8 cellular contexts compared by ENCODE assay signal in the genomic region with DNA sequence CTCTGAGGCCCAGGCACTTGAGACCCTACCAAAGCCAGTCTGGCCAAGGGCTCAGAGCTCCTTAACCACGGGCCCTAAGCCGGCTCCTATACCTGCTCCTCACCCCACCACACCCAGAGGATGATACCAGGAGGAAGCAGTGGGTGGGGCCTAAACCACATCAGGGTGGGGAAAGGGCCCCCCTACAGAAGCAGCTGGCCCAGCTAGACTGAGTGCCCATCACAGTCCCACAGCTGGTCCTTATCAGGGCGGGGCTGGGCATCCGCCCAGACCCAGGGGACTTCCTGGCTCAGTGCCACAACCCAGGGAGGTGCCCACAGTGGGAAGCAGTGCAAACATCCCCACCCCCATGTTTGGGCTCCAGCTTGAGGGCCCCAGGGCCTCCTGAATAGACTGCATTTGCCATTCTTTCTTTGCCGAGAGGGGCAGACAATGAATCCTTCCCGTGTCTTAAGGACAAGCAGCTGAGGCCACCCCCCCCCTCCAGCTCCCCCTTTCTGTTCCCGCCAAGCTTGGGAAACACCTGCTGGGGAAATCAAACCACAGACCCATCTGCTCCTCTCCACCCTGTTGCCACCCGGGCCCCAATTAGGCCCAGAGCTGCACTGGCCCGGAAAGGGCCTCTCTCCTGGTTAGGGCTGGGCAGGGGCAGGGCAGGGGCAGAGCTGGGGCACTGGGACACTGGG. TPM values are rescaled to one million over a fixed set of nuclear protein-coding genes. Genes with fewer than 3 reads are reported as not detected.
DNase-seq lines count a peak whose midpoint lies in the region; ATAC-seq and TF ChIP-seq lines count a peak whose summit lies in the region.

No MANE protein-coding gene starts in this region.

- intact Hi-C loops in Caco-2 (cut with micrococcal nuclease; ENCODE audit: unreplicated experiment) = no loop called here

- H3K9me3 ChIP-seq in WERI-Rb-1 (ENCODE audit: severe bottlenecking) (no peaks in the 10 kb centered on the region), neutrophil (no peaks in the 10 kb centered on the region), Caco-2 (no peaks in the 10 kb centered on the region)

- POLR2A ChIA-PET in Caco-2 (lab: Charles Lee) = no interaction called here

- H3K27me3 Mint-ChIP-seq in Caco-2 (ENCODE audit: insufficient read depth, unreplicated experiment) = no peaks in the 10 kb centered on the region

- H3K27ac ChIP-seq in WERI-Rb-1 (peak overlapping the region; percentile 60), neutrophil (peak overlapping the region; percentile 92)

- CTCF ChIA-PET in Caco-2 (lab: Charles Lee) = interaction anchor here (1.1 kb wide), 1 partner anchor 110 kb away, joined by 3 read pairs; no protein-coding TSS in a partner anchor

- ATAC-seq in GM19455 (IDR thresholded peaks at IDR 0.05; ENCODE audit: unreplicated experiment) = no peak

- H3K27ac Mint-ChIP-seq in Caco-2 (ENCODE audit: unreplicated experiment) = no peak overlapping the region

- H3K4me1 ChIP-seq in neutrophil (ENCODE audit: control insufficient read depth in 1 of 2, insufficient read depth in 1 of 2, low read depth in 1 of 2, low read length in 1 of 2) (peaks cover 83 to 93% of the 10 kb centered on the region in 2 experiments), Caco-2 (peaks cover 4% of the 10 kb centered on the region; the same call in 1 of the 2 replicates)

- H3K36me3 ChIP-seq in WERI-Rb-1 (peaks cover 47% of the 10 kb centered on the region), neutrophil (no peaks in the 10 kb centered on the region), Caco-2 (ENCODE audit: control insufficient read depth, insufficient read depth, low read length) (no peaks in the 10 kb centered on the region; the same call in 1 of the 2 replicates)

- H3K4me1 Mint-ChIP-seq in Caco-2 (ENCODE audit: low read depth, unreplicated experiment) = no peaks in the 10 kb centered on the region

- H3K27me3 ChIP-seq in WERI-Rb-1 (ENCODE audit: insufficient read depth, low read depth, severe bottlenecking) (no peaks in the 10 kb centered on the region), neutrophil (no peaks in the 10 kb centered on the region), Caco-2 (replicated peaks; ENCODE audit: control insufficient read depth, insufficient read depth, low read length) (no peaks in the 10 kb centered on the region)

- TF ChIP-seq CTCF in WERI-Rb-1 (IDR thresholded peaks at IDR 0.05; ENCODE audit: low read depth, low read length) (no peak), neutrophil (IDR thresholded peaks at IDR 0.05) (no peak), Caco-2 (IDR thresholded peaks at IDR 0.05; ENCODE audit: insufficient read depth in 1 of 2, low read depth in 1 of 2, low read length in 1 of 2, severe bottlenecking in 1 of 2, unreplicated experiment in 1 of 2) (no peak)

- no TSS peak for BruUV-seq in Caco-2 (replicated peaks; lab: Mats Ljungman, UMichigan)

- no peak overlapping the region for H3K4me3 Mint-ChIP-seq in Caco-2 (ENCODE audit: unreplicated experiment)

- DNase-seq in NCI-H2029 (lab: John Stamatoyannopoulos, UW) (peak; percentile 58), NCI-H2029 treated with DMSO at 0.1 percent for 48 hours (lab: John Stamatoyannopoulos, UW) (no peak), NCI-H187 treated with DMSO at 0.1 percent for 48 hours (lab: John Stamatoyannopoulos, UW) (peak; percentile 75), WERI-Rb-1 (peak; percentile 56), Caco-2 (no peak), cerebellar nuclear complex (lab: John Stamatoyannopoulos, UW) (no peak)

- H3K36me3 Mint-ChIP-seq in Caco-2 (ENCODE audit: insufficient read depth, unreplicated experiment) = peaks cover 11% of the 10 kb centered on the region

- H3K4me3 ChIP-seq in WERI-Rb-1 (ENCODE audit: low read depth, low read length) (no peak overlapping the region), neutrophil (ENCODE audit: low read depth in 1 of 2, low read length in 1 of 2) (peak overlapping the region; percentile 13 to 34), Caco-2 (ENCODE audit: low read depth, low read length) (no peak overlapping the region)

- H3K9me3 Mint-ChIP-seq in Caco-2 (ENCODE audit: unreplicated experiment) = no peaks in the 10 kb centered on the region

RNA-seq across cellular contexts. Expression of a gene that starts 6.2 kb away (rescaled TPM):
- 9.1 and 9.5 TPM in 2 replicates for total RNA-seq in Caco-2 (2022)

RNA-seq across cellular contexts. Expression of a gene that starts 34.4 kb away (rescaled TPM):
- 13.7 and 18.0 TPM in 2 replicates for total RNA-seq in Caco-2 (2022)

RNA-seq across cellular contexts. Expression of a gene that starts 40.9 kb away (rescaled TPM):
- 10.8 and 12.1 TPM in 2 replicates for total RNA-seq in Caco-2 (2022)

Comparison
In these comparisons a context has a peak if more than half of its experiments do, and no peak if none do; other contexts are left out.
1. DNase-seq: peak in NCI-H2029 (single experiment), NCI-H187 treated with DMSO at 0.1 percent for 48 hours (single experiment) and WERI-Rb-1 (single experiment); none in NCI-H2029 treated with DMSO at 0.1 percent for 48 hours (single experiment), Caco-2 (0 of 2) and cerebellar nuclear complex (0 of 2).
2. H3K4me3 ChIP-seq: peak in neutrophil (2 of 2); none in WERI-Rb-1 (single experiment) and Caco-2 (single experiment).